Comparison of ENCODE assay signal across 20 cellular contexts in the genomic region with DNA sequence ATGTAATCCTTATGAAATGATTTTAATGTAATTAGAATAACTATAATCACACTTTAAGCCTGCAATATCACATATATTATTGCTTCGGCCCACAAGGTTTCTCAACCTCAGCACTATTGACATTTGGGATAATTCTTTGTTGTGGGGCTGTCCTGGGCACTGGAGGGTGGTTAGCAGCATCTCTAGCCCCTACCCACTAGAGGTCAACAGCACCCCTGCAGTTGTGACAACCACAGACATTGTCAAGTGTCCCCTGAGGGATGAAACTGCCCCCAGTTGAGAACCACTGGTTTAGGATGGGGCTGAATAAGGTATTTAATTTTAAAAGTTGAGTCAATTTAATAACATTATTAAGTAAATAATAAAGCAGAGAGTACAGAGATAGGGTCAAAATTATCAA.
"Had no signal": no experiment of that assay in that cellular context is flagged by ENCODE, and none has a peak within 500 bp of the region (broad histone marks: within the 10 kb centered on the region; RNA-seq: fewer than 3 reads in every experiment).

No MANE protein-coding gene starts in this region.

- H3K4me1 Mint-ChIP-seq: memory B cell, natural killer cell had no signal

- H3K4me3 ChIP-seq: gastrocnemius medialis, lung, ovary, psoas muscle, skin epidermis, spleen, thoracic aorta had no signal

- H3K27ac ChIP-seq: gastrocnemius medialis, ovary, psoas muscle, skin epidermis, spleen, thoracic aorta had no signal

- H3K27ac Mint-ChIP-seq: effector memory CD8-positive, alpha-beta T cell; memory B cell; natural killer cell; stimulated activated naive B cell treated with anti-CD40 and anti-IgM and Interleukin-4, amounts not matched to agents 10 μg/mL and 1 μg/mL and 100 μg/mL, for 72 hours; stimulated activated naive CD8-positive, alpha-beta T cell treated with anti-CD3 and anti-CD28 coated beads, Interleukin-15, Interleukin-2, amounts not matched to agents 100 ng/mL and 50 ng/mL, for 24 hours had no signal

- H3K4me3 Mint-ChIP-seq: effector memory CD8-positive, alpha-beta T cell; memory B cell; natural killer cell; stimulated activated naive B cell treated with anti-CD40 and anti-IgM and Interleukin-4, amounts not matched to agents 10 μg/mL and 1 μg/mL and 100 μg/mL, for 72 hours; stimulated activated naive CD8-positive, alpha-beta T cell treated with anti-CD3 and anti-CD28 coated beads, Interleukin-15, Interleukin-2, amounts not matched to agents 100 ng/mL and 50 ng/mL, for 24 hours had no signal

- H3K9me3 ChIP-seq: gastrocnemius medialis, ovary, psoas muscle, spleen, thoracic aorta had no signal

- H3K36me3 Mint-ChIP-seq: natural killer cell; stimulated activated naive B cell treated with anti-CD40 and anti-IgM and Interleukin-4, amounts not matched to agents 10 μg/mL and 1 μg/mL and 100 μg/mL, for 72 hours had no signal

- H3K27me3 ChIP-seq: gastrocnemius medialis, ovary, spleen had no signal

- FAIRE-seq: kidney had no signal

- H3K9me3 Mint-ChIP-seq: effector memory CD8-positive, alpha-beta T cell; memory B cell; natural killer cell; stimulated activated naive B cell treated with anti-CD40 and anti-IgM and Interleukin-4, amounts not matched to agents 10 μg/mL and 1 μg/mL and 100 μg/mL, for 72 hours; stimulated activated naive CD8-positive, alpha-beta T cell treated with anti-CD3 and anti-CD28 coated beads, Interleukin-15, Interleukin-2, amounts not matched to agents 100 ng/mL and 50 ng/mL, for 24 hours had no signal

- H3K36me3 ChIP-seq: gastrocnemius medialis, ovary, spleen, thoracic aorta had no signal

- DNase-seq: cortex of kidney; effector memory CD8-positive, alpha-beta T cell; gastrocnemius medialis; head of caudate nucleus; kidney; natural killer cell; occipital lobe; ovary; posterior cingulate gyrus; psoas muscle; right cardiac atrium; spleen; stimulated activated naive B cell treated with anti-CD40 and anti-IgM and Interleukin-4, amounts not matched to agents 10 μg/mL and 1 μg/mL and 100 μg/mL, for 72 hours; trophoblast cell had no signal

- ATAC-seq: effector memory CD8-positive, alpha-beta T cell; gastrocnemius medialis; left lobe of liver; natural killer cell; psoas muscle; right cardiac atrium; stimulated activated naive B cell treated with anti-CD40 and anti-IgM and Interleukin-4, amounts not matched to agents 10 μg/mL and 1 μg/mL and 100 μg/mL, for 72 hours had no signal
